8 cellular contexts compared by ENCODE assay signal in genomic region chr1:7705908-7706216, GRCh38.
A peak's percentile ranks its signal among the peaks of the same experiment; 100 is the strongest.
DNase-seq lines count a peak whose midpoint lies in the region; ATAC-seq and TF ChIP-seq lines count a peak whose summit lies in the region.

No MANE protein-coding gene starts in this region.

- intact Hi-C loops in activated T-helper 2 cell treated with anti-CD3 and anti-CD28 coated beads, Interferon-gamma antibody, Interleukin-2, Interleukin-4, amounts not matched to agents 10 μg/mL and 5 μg/mL and 100 μg/mL, durations not matched to agents 14 hours and 24 hours and 36 hours (cut with micrococcal nuclease), result no loop called here

- H3K36me3 ChIP-seq in kidney epithelial cell (ENCODE audit: control insufficient read depth, insufficient read depth, low read length), result no peaks in the 10 kb centered on the region

- TF ChIP-seq CTCF in kidney epithelial cell (IDR thresholded peaks at IDR 0.05; ENCODE audit: insufficient read depth, low read length, poor library complexity, severe bottlenecking), result no peak

- H3K36me3 Mint-ChIP-seq in activated T-helper 2 cell treated with anti-CD3 and anti-CD28 coated beads, Interferon-gamma antibody, Interleukin-2, Interleukin-4, amounts not matched to agents 10 μg/mL and 5 μg/mL and 100 μg/mL, durations not matched to agents 14 hours and 24 hours and 36 hours (ENCODE audit: low read depth), result no peaks in the 10 kb centered on the region

- peaks cover 4% of the 10 kb centered on the region for H3K4me1 Mint-ChIP-seq in activated T-helper 2 cell treated with anti-CD3 and anti-CD28 coated beads, Interferon-gamma antibody, Interleukin-2, Interleukin-4, amounts not matched to agents 10 μg/mL and 5 μg/mL and 100 μg/mL, durations not matched to agents 14 hours and 24 hours and 36 hours (ENCODE audit: low read depth)
- H3K4me1 Mint-ChIP-seq in stimulated activated naive CD8-positive, alpha-beta T cell treated with anti-CD3 and anti-CD28 coated beads, Interleukin-15, amount 100 ng/mL, for 72 hours, result peaks cover 16% of the 10 kb centered on the region

- H3K4me3 Mint-ChIP-seq in activated T-helper 2 cell treated with anti-CD3 and anti-CD28 coated beads, Interferon-gamma antibody, Interleukin-2, Interleukin-4, amounts not matched to agents 10 μg/mL and 5 μg/mL and 100 μg/mL, durations not matched to agents 14 hours and 24 hours and 36 hours (ENCODE audit: low read depth), result peak overlapping the region; percentile 57
- H3K4me3 Mint-ChIP-seq in stimulated activated naive CD8-positive, alpha-beta T cell treated with anti-CD3 and anti-CD28 coated beads, Interleukin-15, amount 100 ng/mL, for 72 hours, result peak overlapping the region; percentile 50 to 70

- H3K4me3 ChIP-seq in kidney epithelial cell (ENCODE audit: low read depth, low read length), result peak overlapping the region; percentile 80

- H3K27me3 ChIP-seq in kidney epithelial cell (ENCODE audit: control insufficient read depth, insufficient read depth, low read length), result peaks cover 11% of the 10 kb centered on the region

- no peak overlapping the region for H3K27ac Mint-ChIP-seq in activated T-helper 2 cell treated with anti-CD3 and anti-CD28 coated beads, Interferon-gamma antibody, Interleukin-2, Interleukin-4, amounts not matched to agents 10 μg/mL and 5 μg/mL and 100 μg/mL, durations not matched to agents 14 hours and 24 hours and 36 hours
- no peak overlapping the region for H3K27ac Mint-ChIP-seq in stimulated activated naive CD8-positive, alpha-beta T cell treated with anti-CD3 and anti-CD28 coated beads, Interleukin-15, amount 100 ng/mL, for 72 hours

- H3K27me3 Mint-ChIP-seq in activated T-helper 2 cell treated with anti-CD3 and anti-CD28 coated beads, Interferon-gamma antibody, Interleukin-2, Interleukin-4, amounts not matched to agents 10 μg/mL and 5 μg/mL and 100 μg/mL, durations not matched to agents 14 hours and 24 hours and 36 hours (ENCODE audit: low read depth), result peaks cover 60% of the 10 kb centered on the region
- peaks cover 83% of the 10 kb centered on the region for H3K27me3 Mint-ChIP-seq in stimulated activated naive CD8-positive, alpha-beta T cell treated with anti-CD3 and anti-CD28 coated beads, Interleukin-15, amount 100 ng/mL, for 72 hours

- H3K9me3 Mint-ChIP-seq in activated T-helper 2 cell treated with anti-CD3 and anti-CD28 coated beads, Interferon-gamma antibody, Interleukin-2, Interleukin-4, amounts not matched to agents 10 μg/mL and 5 μg/mL and 100 μg/mL, durations not matched to agents 14 hours and 24 hours and 36 hours, result no peaks in the 10 kb centered on the region
- H3K9me3 Mint-ChIP-seq in stimulated activated naive CD8-positive, alpha-beta T cell treated with anti-CD3 and anti-CD28 coated beads, Interleukin-15, amount 100 ng/mL, for 72 hours, result no peaks in the 10 kb centered on the region

- DNase-seq in NCI-H82 (lab: John Stamatoyannopoulos, UW), result peak; percentile 31
- DNase-seq in NCI-H82 treated with DMSO at 0.1 percent for 48 hours (lab: John Stamatoyannopoulos, UW; ENCODE audit: unreplicated experiment), result no peak
- no peak for DNase-seq in activated T-helper 2 cell treated with anti-CD3 and anti-CD28 coated beads, Interferon-gamma antibody, Interleukin-2, Interleukin-4, amounts not matched to agents 10 μg/mL and 5 μg/mL and 100 μg/mL, durations not matched to agents 14 hours and 24 hours and 36 hours (ENCODE audit: low spot score)
- no peak for DNase-seq in kidney epithelial cell (ENCODE audit: low read depth)
- no peak for DNase-seq in stimulated activated naive CD8-positive, alpha-beta T cell treated with anti-CD3 and anti-CD28 coated beads, Interleukin-15, amount 100 ng/mL, for 72 hours
- no peak for DNase-seq in CD1c-positive myeloid dendritic cell (ENCODE audit: extremely low spot score)

- no peak for ATAC-seq in stimulated activated naive CD8-positive, alpha-beta T cell treated with anti-CD3 and anti-CD28 coated beads, Interleukin-15, amount 100 ng/mL, for 72 hours
- ATAC-seq in GM21526 (IDR thresholded peaks at IDR 0.05; ENCODE audit: low FRiP score, unreplicated experiment) (no peak), HG02798 (IDR thresholded peaks at IDR 0.05; ENCODE audit: poor library complexity, unreplicated experiment) (no peak)
